Comparison of ENCODE assay signal across 18 cellular contexts in the genomic region with DNA sequence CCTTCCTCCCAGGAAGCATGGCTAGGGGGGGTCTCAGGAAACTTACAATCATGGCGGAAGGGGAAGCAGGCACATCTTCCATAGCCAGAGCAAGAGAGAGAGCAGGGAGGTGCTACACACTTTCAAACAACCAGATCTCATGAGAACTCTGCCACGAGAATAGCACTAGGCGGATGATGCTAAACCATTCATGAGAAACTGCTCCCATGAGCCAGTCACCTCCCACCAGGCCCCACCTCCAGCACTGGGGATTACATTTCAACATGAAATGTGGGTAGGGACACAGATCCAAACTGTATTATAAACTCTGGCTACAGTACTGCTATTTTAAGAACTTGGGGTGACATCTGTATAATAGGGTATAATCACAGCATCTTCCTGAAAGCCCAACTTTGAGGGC.
DNase-seq lines count a peak whose midpoint lies in the region; ATAC-seq and TF ChIP-seq lines count a peak whose summit lies in the region.
"Had no signal": no experiment of that assay in that cellular context is flagged by ENCODE, and none has a peak within 500 bp of the region (broad histone marks: within the 10 kb centered on the region; RNA-seq: fewer than 3 reads in every experiment).

No MANE protein-coding gene starts in this region.

- peaks cover 6% of the 10 kb centered on the region for H3F3A ChIP-seq in neural progenitor cell (ENCODE audit: low read depth)

- DNase-seq in activated CD4-positive, alpha-beta T cell treated with anti-CD3 and anti-CD28 coated beads, Interleukin-2, amount 10 ng/mL, durations not matched to agents 24 days and 14 days = no peak
- DNase-seq in activated CD4-positive, alpha-beta T cell treated with anti-CD3 and anti-CD28 coated beads for 1 hour = no peak
- DNase-seq in neural progenitor cell (ENCODE audit: low spot score) (no peak), Caco-2 (no peak)
- DNase-seq: Calu3; CD4-positive, alpha-beta memory T cell; DND-41; EL; GOT3; H7; HFFc6 had no signal

- H3K36me3 Mint-ChIP-seq in activated CD4-positive, alpha-beta T cell treated with anti-CD3 and anti-CD28 coated beads, Interleukin-2, amount 10 ng/mL, durations not matched to agents 24 days and 14 days (ENCODE audit: low read depth) = peaks cover 46% of the 10 kb centered on the region
- peaks cover 70% of the 10 kb centered on the region for H3K36me3 Mint-ChIP-seq in activated T-helper 17 cell treated with anti-CD3 and anti-CD28 coated beads, Interleukin-2, amount 50 U/mL, for 72 hours (ENCODE audit: low read depth)
- H3K36me3 Mint-ChIP-seq in neural progenitor cell = peaks cover 15% of the 10 kb centered on the region
- peaks cover 4% of the 10 kb centered on the region for H3K36me3 Mint-ChIP-seq in Caco-2 (ENCODE audit: insufficient read depth, unreplicated experiment)

- H3K9me3 Mint-ChIP-seq in activated CD4-positive, alpha-beta T cell treated with anti-CD3 and anti-CD28 coated beads, Interleukin-2, amount 10 ng/mL, durations not matched to agents 24 days and 14 days = no peaks in the 10 kb centered on the region
- no peaks in the 10 kb centered on the region for H3K9me3 Mint-ChIP-seq in activated T-helper 17 cell treated with anti-CD3 and anti-CD28 coated beads, Interleukin-2, amount 50 U/mL, for 72 hours
- no peaks in the 10 kb centered on the region for H3K9me3 Mint-ChIP-seq in neural progenitor cell
- no peaks in the 10 kb centered on the region for H3K9me3 Mint-ChIP-seq in Caco-2 (ENCODE audit: unreplicated experiment)
- H3K9me3 Mint-ChIP-seq: CD4-positive, alpha-beta memory T cell; HFFc6 had no signal

- H3K4me1 ChIP-seq in BLaER1 (peaks cover 48% of the 10 kb centered on the region), neural progenitor cell (peaks cover 34% of the 10 kb centered on the region), Caco-2 (no peaks in the 10 kb centered on the region)

- no peaks in the 10 kb centered on the region for H3K27me3 Mint-ChIP-seq in activated CD4-positive, alpha-beta T cell treated with anti-CD3 and anti-CD28 coated beads, Interleukin-2, amount 10 ng/mL, durations not matched to agents 24 days and 14 days
- H3K27me3 Mint-ChIP-seq in activated T-helper 17 cell treated with anti-CD3 and anti-CD28 coated beads, Interleukin-2, amount 50 U/mL, for 72 hours = no peaks in the 10 kb centered on the region
- H3K27me3 Mint-ChIP-seq in neural progenitor cell (ENCODE audit: insufficient read depth, low read depth) (peaks cover 8% of the 10 kb centered on the region), Caco-2 (ENCODE audit: insufficient read depth, unreplicated experiment) (no peaks in the 10 kb centered on the region)
- H3K27me3 Mint-ChIP-seq: CD4-positive, alpha-beta memory T cell had no signal

- peak overlapping the region; percentile 67 for H3K27ac Mint-ChIP-seq in activated CD4-positive, alpha-beta T cell treated with anti-CD3 and anti-CD28 coated beads, Interleukin-2, amount 10 ng/mL, durations not matched to agents 24 days and 14 days
- peak overlapping the region; percentile 65 for H3K27ac Mint-ChIP-seq in activated T-helper 17 cell treated with anti-CD3 and anti-CD28 coated beads, Interleukin-2, amount 50 U/mL, for 72 hours
- peak overlapping the region; percentile 91 for H3K27ac Mint-ChIP-seq in neural progenitor cell
- H3K27ac Mint-ChIP-seq in Caco-2 (ENCODE audit: unreplicated experiment) = no peak overlapping the region
- H3K27ac Mint-ChIP-seq: B cell, HFFc6 had no signal

- H3K4me3 Mint-ChIP-seq in activated CD4-positive, alpha-beta T cell treated with anti-CD3 and anti-CD28 coated beads, Interleukin-2, amount 10 ng/mL, durations not matched to agents 24 days and 14 days = no peak overlapping the region
- H3K4me3 Mint-ChIP-seq in activated T-helper 17 cell treated with anti-CD3 and anti-CD28 coated beads, Interleukin-2, amount 50 U/mL, for 72 hours = no peak overlapping the region
- H3K4me3 Mint-ChIP-seq in neural progenitor cell = no peak overlapping the region
- H3K4me3 Mint-ChIP-seq in Caco-2 (ENCODE audit: unreplicated experiment) = no peak overlapping the region
- H3K4me3 Mint-ChIP-seq: B cell; CD4-positive, alpha-beta memory T cell; HFFc6 had no signal

- H3K79me2 ChIP-seq in neural progenitor cell (ENCODE audit: low read depth) = no peaks in the 10 kb centered on the region

- H3K9ac ChIP-seq in BLaER1 (no peak overlapping the region), neural progenitor cell (no peak overlapping the region)

- H2AFZ ChIP-seq in neural progenitor cell (replicated peaks) = no peak overlapping the region

- H3K27ac ChIP-seq in BLaER1 = no peak overlapping the region
- H3K27ac ChIP-seq in neural progenitor cell = no peak overlapping the region
- H3K27ac ChIP-seq: C4-2B had no signal

- intact Hi-C loops in activated CD4-positive, alpha-beta T cell treated with anti-CD3 and anti-CD28 coated beads, Interleukin-2, amount 10 ng/mL, durations not matched to agents 24 days and 14 days (cut with micrococcal nuclease) = no loop called here
- intact Hi-C loops in Caco-2 (cut with micrococcal nuclease; ENCODE audit: unreplicated experiment) = no loop called here

- no peaks in the 10 kb centered on the region for H4K20me1 ChIP-seq in BLaER1
- H4K20me1 ChIP-seq in neural progenitor cell (ENCODE audit: low read depth) = no peaks in the 10 kb centered on the region

- H3K27me3 ChIP-seq in BLaER1 (no peaks in the 10 kb centered on the region), neural progenitor cell (no peaks in the 10 kb centered on the region), Caco-2 (replicated peaks; ENCODE audit: control insufficient read depth, insufficient read depth, low read length) (no peaks in the 10 kb centered on the region)

- no peaks in the 10 kb centered on the region for H3K36me3 ChIP-seq in BLaER1
- H3K36me3 ChIP-seq in neural progenitor cell = no peaks in the 10 kb centered on the region
- peaks cover 2% of the 10 kb centered on the region; the same call in 1 of the 2 replicates for H3K36me3 ChIP-seq in Caco-2 (ENCODE audit: control insufficient read depth, insufficient read depth, low read length)

- POLR2A ChIA-PET in Caco-2 (lab: Charles Lee) = no interaction called here

- no peak for ATAC-seq in activated T-helper 17 cell treated with anti-CD3 and anti-CD28 coated beads, Interleukin-2, amount 50 U/mL, for 72 hours (replicated peaks)
- no peak for ATAC-seq in HG03108 (IDR thresholded peaks at IDR 0.05; ENCODE audit: unreplicated experiment)
- ATAC-seq: GM12878, HCT116 had no signal

- H3K9me3 ChIP-seq in BLaER1 (no peaks in the 10 kb centered on the region), neural progenitor cell (ENCODE audit: low read depth) (no peaks in the 10 kb centered on the region), Caco-2 (no peaks in the 10 kb centered on the region)

- H3K4me1 Mint-ChIP-seq in activated CD4-positive, alpha-beta T cell treated with anti-CD3 and anti-CD28 coated beads, Interleukin-2, amount 10 ng/mL, durations not matched to agents 24 days and 14 days = no peaks in the 10 kb centered on the region
- no peaks in the 10 kb centered on the region for H3K4me1 Mint-ChIP-seq in activated T-helper 17 cell treated with anti-CD3 and anti-CD28 coated beads, Interleukin-2, amount 50 U/mL, for 72 hours
- H3K4me1 Mint-ChIP-seq in neural progenitor cell (peaks cover 50% of the 10 kb centered on the region), Caco-2 (ENCODE audit: low read depth, unreplicated experiment) (no peaks in the 10 kb centered on the region)
- H3K4me1 Mint-ChIP-seq: B cell; CD4-positive, alpha-beta memory T cell had no signal

- no peak overlapping the region for H3K4me3 ChIP-seq in BLaER1
- H3K4me3 ChIP-seq in neural progenitor cell = no peak overlapping the region
- H3K4me3 ChIP-seq in Caco-2 (ENCODE audit: low read depth, low read length) = no peak overlapping the region
- H3K4me3 ChIP-seq: GM12878 had no signal

- BruUV-seq in Caco-2 (replicated peaks; lab: Mats Ljungman, UMichigan) = no TSS peak

- H3K4me2 ChIP-seq in BLaER1 (peak overlapping the region; percentile 47), neural progenitor cell (no peak overlapping the region)

- TF ChIP-seq CTCF in neural progenitor cell (IDR thresholded peaks at IDR 0.05) (no peak), Caco-2 (IDR thresholded peaks at IDR 0.05; ENCODE audit: insufficient read depth in 1 of 2, low read depth in 1 of 2, low read length in 1 of 2, severe bottlenecking in 1 of 2, unreplicated experiment in 1 of 2) (no peak)

- CTCF ChIA-PET in Caco-2 (lab: Charles Lee) = no interaction called here
